Comparison of ENCODE assay signal across 26 cellular contexts in the genomic region with DNA sequence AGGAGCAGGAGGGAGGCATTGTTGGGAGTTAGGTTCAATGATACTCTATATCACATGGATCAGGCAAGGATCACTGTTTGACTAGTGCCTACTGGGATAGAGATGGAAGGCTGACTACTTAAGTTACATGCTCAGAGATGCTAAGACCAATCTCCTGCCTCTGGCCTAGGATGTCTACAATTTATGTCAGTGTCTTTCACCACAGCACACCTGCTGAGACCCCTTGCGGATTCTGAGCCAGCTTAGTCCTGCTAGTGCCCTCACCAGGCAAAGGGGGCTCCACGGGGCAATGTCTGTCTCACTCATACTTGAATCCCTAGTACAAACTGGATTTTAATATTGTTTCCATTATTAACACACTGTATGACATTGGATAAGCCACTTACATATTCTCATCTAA.
"Had no signal": no experiment of that assay in that cellular context is flagged by ENCODE, and none has a peak within 500 bp of the region (broad histone marks: within the 10 kb centered on the region; RNA-seq: fewer than 3 reads in every experiment).

No MANE protein-coding gene starts in this region.

- H3K9me3 ChIP-seq: esophagus squamous epithelium, gastrocnemius medialis, heart left ventricle, left lung, lower lobe of right lung had no signal

- H3K4me3 Mint-ChIP-seq: naive thymus-derived CD4-positive, alpha-beta T cell had no signal

- H3K27me3 Mint-ChIP-seq: naive thymus-derived CD4-positive, alpha-beta T cell had no signal

- H3K36me3 ChIP-seq: esophagus squamous epithelium, gastrocnemius medialis, heart left ventricle, left lung, lower lobe of right lung had no signal

- ATAC-seq: esophagus mucosa; gastrocnemius medialis; heart left ventricle; left cardiac atrium; left lung; left ventricle myocardium superior; lower lobe of right lung; naive thymus-derived CD4-positive, alpha-beta T cell had no signal

- H3K4me1 ChIP-seq: esophagus squamous epithelium, gastrocnemius medialis, left lung, lower lobe of right lung had no signal

- H2AFZ ChIP-seq: hepatocyte had no signal

- H3K4me2 ChIP-seq: hepatocyte had no signal

- H3K36me3 Mint-ChIP-seq: naive thymus-derived CD4-positive, alpha-beta T cell had no signal

- DNase-seq: dermis blood vessel endothelial cell; dorsolateral prefrontal cortex; effector CD4-positive, alpha-beta T cell; effector memory CD4-positive, alpha-beta T cell; erythroblast; esophagus squamous epithelium; foreskin fibroblast; foreskin melanocyte; gastrocnemius medialis; heart left ventricle; hypothalamus; left cardiac atrium; left lung; left ventricle myocardium superior; lower lobe of right lung; mesenchymal stem cell; midbrain; naive thymus-derived CD4-positive, alpha-beta T cell had no signal

- H3K4me1 Mint-ChIP-seq: naive thymus-derived CD4-positive, alpha-beta T cell had no signal

- H3K79me2 ChIP-seq: hepatocyte had no signal

- H3K27ac ChIP-seq: coronary artery, dorsolateral prefrontal cortex, epithelial cell of prostate, esophagus squamous epithelium, gastrocnemius medialis, heart left ventricle, hepatocyte, left lung, lower lobe of right lung had no signal

- H3K27me3 ChIP-seq: dorsolateral prefrontal cortex, esophagus squamous epithelium, gastrocnemius medialis, heart left ventricle, hepatocyte, left lung had no signal

- H3K27ac Mint-ChIP-seq: naive thymus-derived CD4-positive, alpha-beta T cell had no signal

- H3K4me3 ChIP-seq: coronary artery, dorsolateral prefrontal cortex, esophagus squamous epithelium, gastrocnemius medialis, heart left ventricle, hepatocyte, left lung, lower lobe of right lung had no signal

- FAIRE-seq: colon, endometrium, islet of Langerhans, keratinocyte had no signal
